1 cellular context compared by ENCODE assay signal in the genomic region with DNA sequence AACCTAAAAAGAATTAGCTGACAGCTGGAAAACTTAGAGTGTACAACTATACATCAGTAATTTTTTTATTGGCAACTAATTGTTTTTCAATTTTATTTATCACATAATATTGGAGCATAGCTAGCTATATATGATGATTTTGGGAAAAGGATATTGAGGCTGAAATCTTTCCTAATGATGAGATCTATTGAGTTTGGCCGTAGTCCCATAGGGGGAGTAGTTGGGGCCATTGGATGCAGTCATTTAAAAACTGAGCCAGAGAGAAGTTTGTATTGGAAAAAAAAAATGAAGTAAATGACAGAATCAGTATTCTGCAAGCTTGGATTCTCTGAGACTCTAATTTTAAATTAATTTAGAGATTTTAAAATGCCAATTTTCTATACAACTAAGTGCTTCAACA.
TF ChIP-seq lines count a peak whose summit lies in the region.

No MANE protein-coding gene starts in this region.

TF ChIP-seq in SK-N-SH treated with all-trans-retinoic acid at 6 μM for 48 hours, 23 proteins besides CTCF, POLR2A, EP300 and RAD21 (continued from another document):
- TF ChIP-seq, protein P1, sequence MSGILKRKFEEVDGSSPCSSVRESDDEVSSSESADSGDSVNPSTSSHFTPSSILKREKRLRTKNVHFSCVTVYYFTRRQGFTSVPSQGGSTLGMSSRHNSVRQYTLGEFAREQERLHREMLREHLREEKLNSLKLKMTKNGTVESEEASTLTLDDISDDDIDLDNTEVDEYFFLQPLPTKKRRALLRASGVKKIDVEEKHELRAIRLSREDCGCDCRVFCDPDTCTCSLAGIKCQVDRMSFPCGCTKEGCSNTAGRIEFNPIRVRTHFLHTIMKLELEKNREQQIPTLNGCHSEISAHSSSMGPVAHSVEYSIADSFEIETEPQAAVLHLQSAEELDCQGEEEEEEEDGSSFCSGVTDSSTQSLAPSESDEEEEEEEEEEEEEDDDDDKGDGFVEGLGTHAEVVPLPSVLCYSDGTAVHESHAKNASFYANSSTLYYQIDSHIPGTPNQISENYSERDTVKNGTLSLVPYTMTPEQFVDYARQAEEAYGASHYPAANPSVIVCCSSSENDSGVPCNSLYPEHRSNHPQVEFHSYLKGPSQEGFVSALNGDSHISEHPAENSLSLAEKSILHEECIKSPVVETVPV (CRISPR knock-in tag; IDR thresholded peaks at IDR 0.05), result no peak
- TF ChIP-seq, protein P2, sequence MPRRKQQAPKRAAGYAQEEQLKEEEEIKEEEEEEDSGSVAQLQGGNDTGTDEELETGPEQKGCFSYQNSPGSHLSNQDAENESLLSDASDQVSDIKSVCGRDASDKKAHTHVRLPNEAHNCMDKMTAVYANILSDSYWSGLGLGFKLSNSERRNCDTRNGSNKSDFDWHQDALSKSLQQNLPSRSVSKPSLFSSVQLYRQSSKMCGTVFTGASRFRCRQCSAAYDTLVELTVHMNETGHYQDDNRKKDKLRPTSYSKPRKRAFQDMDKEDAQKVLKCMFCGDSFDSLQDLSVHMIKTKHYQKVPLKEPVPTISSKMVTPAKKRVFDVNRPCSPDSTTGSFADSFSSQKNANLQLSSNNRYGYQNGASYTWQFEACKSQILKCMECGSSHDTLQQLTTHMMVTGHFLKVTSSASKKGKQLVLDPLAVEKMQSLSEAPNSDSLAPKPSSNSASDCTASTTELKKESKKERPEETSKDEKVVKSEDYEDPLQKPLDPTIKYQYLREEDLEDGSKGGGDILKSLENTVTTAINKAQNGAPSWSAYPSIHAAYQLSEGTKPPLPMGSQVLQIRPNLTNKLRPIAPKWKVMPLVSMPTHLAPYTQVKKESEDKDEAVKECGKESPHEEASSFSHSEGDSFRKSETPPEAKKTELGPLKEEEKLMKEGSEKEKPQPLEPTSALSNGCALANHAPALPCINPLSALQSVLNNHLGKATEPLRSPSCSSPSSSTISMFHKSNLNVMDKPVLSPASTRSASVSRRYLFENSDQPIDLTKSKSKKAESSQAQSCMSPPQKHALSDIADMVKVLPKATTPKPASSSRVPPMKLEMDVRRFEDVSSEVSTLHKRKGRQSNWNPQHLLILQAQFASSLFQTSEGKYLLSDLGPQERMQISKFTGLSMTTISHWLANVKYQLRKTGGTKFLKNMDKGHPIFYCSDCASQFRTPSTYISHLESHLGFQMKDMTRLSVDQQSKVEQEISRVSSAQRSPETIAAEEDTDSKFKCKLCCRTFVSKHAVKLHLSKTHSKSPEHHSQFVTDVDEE (CRISPR knock-in tag; IDR thresholded peaks at IDR 0.05), result no peak
- TF ChIP-seq, protein P3, sequence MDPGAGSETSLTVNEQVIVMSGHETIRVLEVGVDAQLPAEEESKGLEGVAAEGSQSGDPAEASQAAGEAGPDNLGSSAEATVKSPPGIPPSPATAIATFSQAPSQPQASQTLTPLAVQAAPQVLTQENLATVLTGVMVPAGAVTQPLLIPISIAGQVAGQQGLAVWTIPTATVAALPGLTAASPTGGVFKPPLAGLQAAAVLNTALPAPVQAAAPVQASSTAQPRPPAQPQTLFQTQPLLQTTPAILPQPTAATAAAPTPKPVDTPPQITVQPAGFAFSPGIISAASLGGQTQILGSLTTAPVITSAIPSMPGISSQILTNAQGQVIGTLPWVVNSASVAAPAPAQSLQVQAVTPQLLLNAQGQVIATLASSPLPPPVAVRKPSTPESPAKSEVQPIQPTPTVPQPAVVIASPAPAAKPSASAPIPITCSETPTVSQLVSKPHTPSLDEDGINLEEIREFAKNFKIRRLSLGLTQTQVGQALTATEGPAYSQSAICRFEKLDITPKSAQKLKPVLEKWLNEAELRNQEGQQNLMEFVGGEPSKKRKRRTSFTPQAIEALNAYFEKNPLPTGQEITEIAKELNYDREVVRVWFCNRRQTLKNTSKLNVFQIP (CRISPR knock-in tag; IDR thresholded peaks at IDR 0.05; ENCODE audit: borderline replicate concordance, low read depth), result no peak
- TF ChIP-seq ARNTL (CRISPR knock-in tag; IDR thresholded peaks at IDR 0.05; ENCODE audit: borderline replicate concordance, low read depth) (no peak), ZNF70 (CRISPR knock-in tag; IDR thresholded peaks at IDR 0.05) (no peak), PPARA (CRISPR knock-in tag; IDR thresholded peaks at IDR 0.05; ENCODE audit: borderline replicate concordance) (no peak), BACH2 (CRISPR knock-in tag; IDR thresholded peaks at IDR 0.05; ENCODE audit: borderline replicate concordance) (no peak), ZFP3 (CRISPR knock-in tag; IDR thresholded peaks at IDR 0.05) (no peak), TOX (CRISPR knock-in tag; IDR thresholded peaks at IDR 0.05; ENCODE audit: borderline replicate concordance) (no peak), ESRRG (CRISPR knock-in tag; IDR thresholded peaks at IDR 0.05) (no peak), RARB (CRISPR knock-in tag; IDR thresholded peaks at IDR 0.05) (no peak), ZC3H10 (CRISPR knock-in tag; IDR thresholded peaks at IDR 0.05) (no peak), ZFP30 (CRISPR knock-in tag; IDR thresholded peaks at IDR 0.05) (no peak)
